ENCODE assay signal across 1 cellular context in the genomic region with DNA sequence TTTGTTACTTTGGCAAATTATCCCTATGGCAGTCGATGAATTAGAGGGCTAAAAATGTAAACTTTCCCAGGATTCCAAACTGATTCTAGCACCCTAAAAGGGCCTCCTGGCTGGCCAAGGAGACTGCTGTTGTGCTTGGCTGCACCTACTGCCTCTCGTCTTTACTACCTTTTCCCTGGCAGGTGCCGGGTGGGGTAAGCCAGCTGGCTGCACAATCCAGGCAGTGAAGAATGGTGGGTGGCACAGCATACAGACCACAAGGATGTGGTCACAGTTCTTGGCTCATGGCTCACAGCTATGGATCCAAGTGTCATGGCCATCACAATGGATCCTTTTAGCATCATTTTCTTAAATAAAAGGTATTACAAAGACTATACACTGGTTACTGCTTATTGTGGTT.
TF ChIP-seq lines count a peak whose summit lies in the region.

No MANE protein-coding gene starts in this region.

TF ChIP-seq in HCT116, 20 proteins besides CTCF, POLR2A, EP300 and RAD21:
- TF ChIP-seq EZH2 (IDR thresholded peaks at IDR 0.05) (no peak), FOSL1 (IDR thresholded peaks at IDR 0.05; ENCODE audit: low read depth) (no peak), ELF1 (IDR thresholded peaks at IDR 0.05; ENCODE audit: borderline replicate concordance, low read depth) (no peak), JUND (IDR thresholded peaks at IDR 0.05) (no peak), POLR2AphosphoS5 (IDR thresholded peaks at IDR 0.05; ENCODE audit: low read depth, low read length) (no peak), SP1 (IDR thresholded peaks at IDR 0.05; ENCODE audit: low read depth) (no peak), SIN3A (IDR thresholded peaks at IDR 0.05; ENCODE audit: low read depth) (no peak), MAX (IDR thresholded peaks at IDR 0.05) (no peak), TCF7L2 (IDR thresholded peaks at IDR 0.05; ENCODE audit: borderline replicate concordance, extremely low read depth, insufficient read depth, insufficient read length) (no peak)
TF ChIP-seq in HCT116: peak in this region for 0.
